ENCODE assay signal across 27 cellular contexts in genomic region chr12:77151030-77151429, GRCh38.
DNase-seq lines count a peak whose midpoint lies in the region; ATAC-seq and TF ChIP-seq lines count a peak whose summit lies in the region.
"Had no signal": no experiment of that assay in that cellular context is flagged by ENCODE, and none has a peak within 500 bp of the region (broad histone marks: within the 10 kb centered on the region; RNA-seq: fewer than 3 reads in every experiment).

No MANE protein-coding gene starts in this region.

- ATAC-seq in RWPE2 (ENCODE audit: low read depth) (peak; percentile 83), foreskin keratinocyte (peak; percentile 76), T-helper 17 cell (no peak), GM19351 (IDR thresholded peaks at IDR 0.05; ENCODE audit: unreplicated experiment) (no peak)
- ATAC-seq: HepG2, Panc1 had no signal

- H3K36me3 ChIP-seq in RWPE2 (ENCODE audit: low read depth): no peaks in the 10 kb centered on the region
- no peaks in the 10 kb centered on the region for H3K36me3 ChIP-seq in CD4-positive, alpha-beta memory T cell (ENCODE audit: insufficient read depth, low read length)
- H3K36me3 ChIP-seq: BE2C, HAP-1 had no signal

- H3K4me1 ChIP-seq in RWPE2 (ENCODE audit: insufficient read depth, poor library complexity, severe bottlenecking): no peaks in the 10 kb centered on the region
- no peaks in the 10 kb centered on the region for H3K4me1 ChIP-seq in foreskin keratinocyte
- no peaks in the 10 kb centered on the region for H3K4me1 ChIP-seq in CD4-positive, alpha-beta memory T cell (ENCODE audit: insufficient read depth, low read length)
- H3K4me1 ChIP-seq: BE2C, HAP-1 had no signal

- H3K9me3 ChIP-seq in RWPE2 (ENCODE audit: severe bottlenecking): no peaks in the 10 kb centered on the region
- no peaks in the 10 kb centered on the region for H3K9me3 ChIP-seq in CD4-positive, alpha-beta memory T cell (ENCODE audit: control insufficient read depth in 1 of 2, low read length in 2 of 2)
- H3K9me3 ChIP-seq in T-helper 17 cell (ENCODE audit: control insufficient read depth, low read length, poor library complexity, severe bottlenecking): no peaks in the 10 kb centered on the region
- H3K9me3 ChIP-seq: BE2C, HAP-1, SK-N-SH had no signal

- H3K27me3 ChIP-seq in RWPE2 (ENCODE audit: insufficient read depth, poor library complexity, severe bottlenecking): no peaks in the 10 kb centered on the region
- H3K27me3 ChIP-seq in foreskin keratinocyte: no peaks in the 10 kb centered on the region
- H3K27me3 ChIP-seq in CD4-positive, alpha-beta memory T cell (ENCODE audit: insufficient read depth, low read length): no peaks in the 10 kb centered on the region
- H3K27me3 ChIP-seq: BE2C had no signal

- TF ChIP-seq CTCF in Calu3 (IDR thresholded peaks at IDR 0.05; ENCODE audit: unreplicated experiment): no peak
- TF ChIP-seq CTCF in RWPE2 (IDR thresholded peaks at IDR 0.05; ENCODE audit: poor library complexity, severe bottlenecking): no peak
- no peak for TF ChIP-seq CTCF in foreskin keratinocyte (conservative IDR thresholded peaks at IDR 0.05)

- intact Hi-C loops in Calu3 (cut with micrococcal nuclease; ENCODE audit: unreplicated experiment): loop anchor here (5.0 kb wide), 1 partner anchor 99 kb away; no protein-coding TSS in a partner anchor
- intact Hi-C loops in CD4-positive, alpha-beta memory T cell (cut with micrococcal nuclease): no loop called here

- BruUV-seq in Calu3 (replicated peaks; lab: Mats Ljungman, UMichigan): no TSS peak

- DNase-seq in Calu3: peak; percentile 21
- DNase-seq in M059J (ENCODE audit: low read depth): peak; percentile 22
- no peak for DNase-seq in RWPE2 (ENCODE audit: low spot score)
- DNase-seq in foreskin keratinocyte: peak; percentile 34 to 74
- no peak for DNase-seq in CD4-positive, alpha-beta memory T cell
- DNase-seq in stimulated activated CD4-positive, alpha-beta T cell treated with anti-CD3 and anti-CD28 coated beads, Interleukin-15, amount 100 ng/mL, for 24 hours: no peak
- DNase-seq in T-helper 17 cell: no peak
- DNase-seq: 8988T, ACHN, BE2C, DMS53, EL, GF-D8, GOT3, HFFc6, Karpas-422, NCI-H1105 treated with DMSO at 0.1 percent for 48 hours, NCI-H2029, NCI-H446 treated with DMSO at 0.1 percent for 48 hours, SIG-M5, SK-N-SH, SW 1271 had no signal

- H3K4me1 Mint-ChIP-seq in Calu3 (ENCODE audit: low read depth, unreplicated experiment): no peaks in the 10 kb centered on the region
- no peaks in the 10 kb centered on the region for H3K4me1 Mint-ChIP-seq in CD4-positive, alpha-beta memory T cell
- H3K4me1 Mint-ChIP-seq in T-helper 17 cell: no peaks in the 10 kb centered on the region

- H3K36me3 Mint-ChIP-seq in Calu3 (ENCODE audit: insufficient read depth, unreplicated experiment) (no peaks in the 10 kb centered on the region), T-helper 17 cell (ENCODE audit: low read depth) (no peaks in the 10 kb centered on the region)
- no peaks in the 10 kb centered on the region for H3K36me3 Mint-ChIP-seq in CD4-positive, alpha-beta memory T cell
- H3K36me3 Mint-ChIP-seq: CD14-positive monocyte had no signal

- no peak overlapping the region for H3K4me3 ChIP-seq in RWPE2 (ENCODE audit: severe bottlenecking)
- H3K4me3 ChIP-seq in CD4-positive, alpha-beta memory T cell (ENCODE audit: low read length in 2 of 2): no peak overlapping the region
- H3K4me3 ChIP-seq: HAP-1 had no signal

- H3K9me3 Mint-ChIP-seq in Calu3 (ENCODE audit: low read depth, unreplicated experiment): peaks cover 2% of the 10 kb centered on the region
- peaks cover 0 to 7% (median 0%) of the 10 kb centered on the region in 8 donors for H3K9me3 Mint-ChIP-seq in CD4-positive, alpha-beta memory T cell
- H3K9me3 Mint-ChIP-seq: CD14-positive monocyte, HFFc6 had no signal

- no peak overlapping the region for H3K27ac ChIP-seq in RWPE2 (ENCODE audit: poor library complexity, severe bottlenecking)
- no peak overlapping the region for H3K27ac ChIP-seq in foreskin keratinocyte
- no peak overlapping the region for H3K27ac ChIP-seq in CD4-positive, alpha-beta memory T cell (ENCODE audit: low read depth, low read length)

- no peak overlapping the region for H3K27ac Mint-ChIP-seq in Calu3 (ENCODE audit: unreplicated experiment)
- no peak overlapping the region for H3K27ac Mint-ChIP-seq in CD4-positive, alpha-beta memory T cell
- H3K27ac Mint-ChIP-seq in T-helper 17 cell: no peak overlapping the region
- H3K27ac Mint-ChIP-seq: CD14-positive monocyte, HFFc6 had no signal

- CTCF ChIA-PET in Calu3 (lab: Charles Lee): interaction anchor here (1.2 to 1.4 kb wide), 2 partner anchors 15 to 174 kb away, joined by 3 read pairs; no protein-coding TSS in a partner anchor
- CTCF ChIA-PET in CD4-positive, alpha-beta memory T cell (lab: Charles Lee; ENCODE audit: partially characterized antibody): no interaction called here

- H3K27me3 Mint-ChIP-seq in Calu3 (ENCODE audit: unreplicated experiment): no peaks in the 10 kb centered on the region
- peaks cover 0 to 2% of the 10 kb centered on the region in 2 donors for H3K27me3 Mint-ChIP-seq in CD4-positive, alpha-beta memory T cell
- H3K27me3 Mint-ChIP-seq in T-helper 17 cell: no peaks in the 10 kb centered on the region

- H3K4me3 Mint-ChIP-seq in Calu3 (ENCODE audit: low read depth, unreplicated experiment) (no peak overlapping the region), T-helper 17 cell (no peak overlapping the region)
- H3K4me3 Mint-ChIP-seq in CD4-positive, alpha-beta memory T cell: no peak overlapping the region
- H3K4me3 Mint-ChIP-seq: CD14-positive monocyte, HFFc6 had no signal

- POLR2A ChIA-PET in CD4-positive, alpha-beta memory T cell (lab: Charles Lee; ENCODE audit: partially characterized antibody): no interaction called here

Comparison
In these comparisons a context has a peak if more than half of its experiments do, and no peak if none do; other contexts are left out.
1. DNase-seq: peak in Calu3 (single experiment), M059J (single experiment) and foreskin keratinocyte (2 of 2); none in RWPE2 (single experiment), CD4-positive, alpha-beta memory T cell (0 of 5), stimulated activated CD4-positive, alpha-beta T cell treated with anti-CD3 and anti-CD28 coated beads, Interleukin-15, amount 100 ng/mL, for 24 hours (single experiment) and T-helper 17 cell (0 of 3).
2. ATAC-seq: peak in RWPE2 (single experiment) and foreskin keratinocyte (single experiment); none in T-helper 17 cell (single experiment) and GM19351 (single experiment).